In genomic region chr3:69052567-69052898, GRCh38 we compare ENCODE assay signal across 7 cellular contexts. TPM values are rescaled to one million over a fixed set of nuclear protein-coding genes. Genes with fewer than 3 reads are reported as not detected.
DNase-seq lines count a peak whose midpoint lies in the region; ATAC-seq and TF ChIP-seq lines count a peak whose summit lies in the region.

No MANE protein-coding gene starts in this region.

- ATAC-seq in GM21528 (IDR thresholded peaks at IDR 0.05; ENCODE audit: low FRiP score, unreplicated experiment) (peak; percentile 7), HG03469 (IDR thresholded peaks at IDR 0.05; ENCODE audit: unreplicated experiment) (no peak)

- DNase-seq in NT2/D1 (ENCODE audit: low read depth, low spot score) (no peak), epithelial cell of proximal tubule (ENCODE audit: low read depth) (no peak), progenitor cell of endocrine pancreas (ENCODE audit: low spot score, unreplicated experiment) (no peak), superior temporal gyrus (ENCODE audit: extremely low spot score) (no peak)
- DNase-seq in stimulated activated CD4-positive, alpha-beta T cell treated with anti-CD3 and anti-CD28 coated beads, Interleukin-15, amount 100 ng/mL, for 24 hours, result no peak

- peaks cover 55% of the 10 kb centered on the region for H3K36me3 ChIP-seq in NT2/D1 (ENCODE audit: insufficient read depth, insufficient read length, low read length)

- H3K9me3 ChIP-seq in NT2/D1 (ENCODE audit: insufficient read depth, low read length), result no peaks in the 10 kb centered on the region

- H3K9me3 Mint-ChIP-seq in progenitor cell of endocrine pancreas (ENCODE audit: low read depth), result no peaks in the 10 kb centered on the region

- peak overlapping the region; percentile 99 for H3K27ac Mint-ChIP-seq in progenitor cell of endocrine pancreas

- no peaks in the 10 kb centered on the region for H3K4me1 ChIP-seq in NT2/D1 (ENCODE audit: insufficient read depth, insufficient read length)

- H3K4me3 ChIP-seq in NT2/D1 (ENCODE audit: insufficient read length, low read depth), result peak overlapping the region; percentile 92
- peak overlapping the region; percentile 85 for H3K4me3 ChIP-seq in epithelial cell of proximal tubule (ENCODE audit: low read depth, low read length)

- peaks cover 20% of the 10 kb centered on the region for H3K4me1 Mint-ChIP-seq in progenitor cell of endocrine pancreas (ENCODE audit: low read depth)

- H3K9ac ChIP-seq in NT2/D1 (ENCODE audit: insufficient read length, low read depth), result peak overlapping the region; percentile 52

- no peak for TF ChIP-seq CTCF in epithelial cell of proximal tubule (conservative IDR thresholded peaks at IDR 0.05; ENCODE audit: low read depth, low read length)
- TF ChIP-seq CTCF in progenitor cell of endocrine pancreas (IDR thresholded peaks at IDR 0.05; ENCODE audit: unreplicated experiment), result no peak

- no peaks in the 10 kb centered on the region for H3K27me3 Mint-ChIP-seq in progenitor cell of endocrine pancreas

- peak overlapping the region; percentile 99 for H3K4me3 Mint-ChIP-seq in progenitor cell of endocrine pancreas (ENCODE audit: low read depth)

- peaks cover 15% of the 10 kb centered on the region for H3K36me3 Mint-ChIP-seq in progenitor cell of endocrine pancreas (ENCODE audit: insufficient read depth)

- H3K27me3 ChIP-seq in NT2/D1 (ENCODE audit: insufficient read depth, insufficient read length), result no peaks in the 10 kb centered on the region

RNA-seq across cellular contexts. Expression of gene TMF1, which starts 0.4 kb away (rescaled TPM):
- 13.2 and 15.6 TPM in 2 replicates for total RNA-seq in epithelial cell of proximal tubule
- 30.1 and 34.2 TPM in 2 replicates for total RNA-seq in progenitor cell of endocrine pancreas

RNA-seq across cellular contexts. Expression of gene UBA3, which starts 27.6 kb away (rescaled TPM):
- total RNA-seq in epithelial cell of proximal tubule, result 65.1 and 69.1 TPM in 2 replicates
- total RNA-seq in progenitor cell of endocrine pancreas, result 76.2 and 86.9 TPM in 2 replicates

RNA-seq across cellular contexts. Expression of gene ARL6IP5, which starts 32.2 kb away (rescaled TPM):
- total RNA-seq in epithelial cell of proximal tubule (80.7 and 114 TPM in 2 replicates), progenitor cell of endocrine pancreas (48.5 and 55.4 TPM in 2 replicates)

RNA-seq across cellular contexts. Expression of gene EOGT, which starts 39.0 kb away (rescaled TPM):
- total RNA-seq in epithelial cell of proximal tubule (22.5 and 25.7 TPM in 2 replicates), progenitor cell of endocrine pancreas (15.5 and 17.5 TPM in 2 replicates)
